In genomic region chr22:40216041-40216756, GRCh38 we compare ENCODE assay signal across 10 cellular contexts. TPM values are rescaled to one million over a fixed set of nuclear protein-coding genes. Genes with fewer than 3 reads are reported as not detected.
DNase-seq lines count a peak whose midpoint lies in the region; ATAC-seq and TF ChIP-seq lines count a peak whose summit lies in the region.
"Had no signal": no experiment of that assay in that cellular context is flagged by ENCODE, and none has a peak within 500 bp of the region (broad histone marks: within the 10 kb centered on the region; RNA-seq: fewer than 3 reads in every experiment).

No MANE protein-coding gene starts in this region.

- no peaks in the 10 kb centered on the region for H3K9me3 ChIP-seq in spleen
- H3K9me3 ChIP-seq: right lobe of liver had no signal

- peak overlapping the region; percentile 73 to 92 (median 85) for H3K27ac Mint-ChIP-seq in IgD-negative memory B cell
- H3K27ac Mint-ChIP-seq in activated naive CD4-positive, alpha-beta T cell treated with anti-CD3 and anti-CD28 coated beads, Interleukin-2, amount 50 U/mL, for 72 hours = peak overlapping the region; percentile 64 to 93

- intact Hi-C loops in spleen (cut with DNase I; ENCODE audit: low total_unique reads) = no loop called here

- 33 to 41% (median 36%) methylated on average over 11 of the region's 11 CpGs for WGBS in spleen, 5 donors

- H3K27me3 ChIP-seq in spleen (replicated peaks in 1 of 7) = no peaks in the 10 kb centered on the region
- H3K27me3 ChIP-seq: right lobe of liver had no signal

- peak overlapping the region in 2 of 8 donors; percentile 1 to 12 for H3K4me3 ChIP-seq in spleen
- H3K4me3 ChIP-seq: right lobe of liver had no signal

- peaks cover 57 to 100% (median 89%) of the 10 kb centered on the region in 6 donors for H3K4me1 ChIP-seq in spleen

- TF ChIP-seq POLR2A in spleen (IDR thresholded peaks at IDR 0.05) (no peak), GM18505 (IDR thresholded peaks at IDR 0.05; ENCODE audit: borderline replicate concordance, extremely low read depth, insufficient read depth, insufficient read length) (no peak)

- peak overlapping the region; percentile 44 to 77 (median 68) for H3K27ac ChIP-seq in spleen
- H3K27ac ChIP-seq: right lobe of liver had no signal

- peaks cover 48 to 64% (median 63%) of the 10 kb centered on the region in 3 donors for H3K4me1 Mint-ChIP-seq in IgD-negative memory B cell

- H3K36me3 Mint-ChIP-seq in IgD-negative memory B cell = peaks cover 5% of the 10 kb centered on the region
- H3K36me3 Mint-ChIP-seq in activated naive CD4-positive, alpha-beta T cell treated with anti-CD3 and anti-CD28 coated beads, Interleukin-2, amount 50 U/mL, for 72 hours = no peaks in the 10 kb centered on the region

- H3K9me3 Mint-ChIP-seq in IgD-negative memory B cell = no peaks in the 10 kb centered on the region
- H3K9me3 Mint-ChIP-seq in activated naive CD4-positive, alpha-beta T cell treated with anti-CD3 and anti-CD28 coated beads, Interleukin-2, amount 50 U/mL, for 72 hours = no peaks in the 10 kb centered on the region

- no peak for TF ChIP-seq CTCF in spleen (IDR thresholded peaks at IDR 0.05 in 8 of 11, conservative IDR thresholded peaks at IDR 0.05 in 3 of 11)

- no peaks in the 10 kb centered on the region for H3K27me3 Mint-ChIP-seq in IgD-negative memory B cell

- H3K36me3 ChIP-seq in spleen = peaks cover 0 to 6% (median 0%) of the 10 kb centered on the region in 6 donors
- H3K36me3 ChIP-seq: right lobe of liver had no signal

- peak; percentile 53 to 71 for ATAC-seq in activated CD4-positive, CD25-positive, alpha-beta regulatory T cell treated with anti-CD3 and anti-CD28 coated beads, Interleukin-2, amount 50 U/mL, for 24 hours
- ATAC-seq in activated naive CD4-positive, alpha-beta T cell treated with anti-CD3 and anti-CD28 coated beads, Interleukin-2, amount 50 U/mL, for 72 hours = peak; percentile 70 to 87
- ATAC-seq in GM18505 (IDR thresholded peaks at IDR 0.05; ENCODE audit: unreplicated experiment) (no peak), SK-N-SH treated with all-trans-retinoic acid at 6 μM for 48 hours (no peak)

- DNase-seq in activated CD4-positive, CD25-positive, alpha-beta regulatory T cell (lab: John Stamatoyannopoulos, UW) = no peak
- DNase-seq in activated naive CD4-positive, alpha-beta T cell treated with anti-CD3 and anti-CD28 coated beads, Interleukin-2, amount 50 U/mL, for 72 hours (ENCODE audit: low spot score in 2 of 2) = no peak
- DNase-seq in spleen (no peak), putamen (ENCODE audit: low spot score) (no peak)
- DNase-seq: NCI-H1694, right lobe of liver had no signal

- H3K4me3 Mint-ChIP-seq in IgD-negative memory B cell = peak overlapping the region; percentile 33 to 89 (median 73)

TF ChIP-seq in SK-N-SH treated with all-trans-retinoic acid at 6 μM for 48 hours, 23 proteins besides CTCF, POLR2A, EP300 and RAD21 (continues in another document):
- TF ChIP-seq CSRNP3 (CRISPR knock-in tag; IDR thresholded peaks at IDR 0.05) (no peak), CREB5 (CRISPR knock-in tag; IDR thresholded peaks at IDR 0.05; ENCODE audit: low read depth) (no peak), ESRRG (CRISPR knock-in tag; IDR thresholded peaks at IDR 0.05) (no peak), BACH2 (CRISPR knock-in tag; IDR thresholded peaks at IDR 0.05; ENCODE audit: borderline replicate concordance) (no peak), GLIS3 (CRISPR knock-in tag; IDR thresholded peaks at IDR 0.05) (no peak), TCF4 (CRISPR knock-in tag; IDR thresholded peaks at IDR 0.05; ENCODE audit: borderline replicate concordance) (no peak), ISL1 (CRISPR knock-in tag; IDR thresholded peaks at IDR 0.05) (no peak), OSR1 (CRISPR knock-in tag; IDR thresholded peaks at IDR 0.05) (no peak), ARNTL (CRISPR knock-in tag; IDR thresholded peaks at IDR 0.05; ENCODE audit: borderline replicate concordance, low read depth) (no peak), ZFP30 (CRISPR knock-in tag; IDR thresholded peaks at IDR 0.05) (no peak), SNAI2 (CRISPR knock-in tag; IDR thresholded peaks at IDR 0.05) (no peak), RARB (CRISPR knock-in tag; IDR thresholded peaks at IDR 0.05) (no peak), PPARA (CRISPR knock-in tag; IDR thresholded peaks at IDR 0.05; ENCODE audit: borderline replicate concordance) (no peak), PATZ1 (CRISPR knock-in tag; IDR thresholded peaks at IDR 0.05; ENCODE audit: borderline replicate concordance) (no peak), TSHZ2 (CRISPR knock-in tag; IDR thresholded peaks at IDR 0.05) (no peak), ZNF70 (CRISPR knock-in tag; IDR thresholded peaks at IDR 0.05) (no peak)

RNA-seq across cellular contexts. Expression of gene TNRC6B, which starts 38.5 kb away (rescaled TPM):
- polyA plus RNA-seq in IgD-negative memory B cell (143 TPM), spleen (10 to 100 TPM in 1 of 3 donors, 1 to 10 TPM in 2; 1.2 to 17.7 (median 1.7) TPM)
- 10 to 100 TPM; 57.7 to 63.2 TPM for total RNA-seq in activated naive CD4-positive, alpha-beta T cell treated with anti-CD3 and anti-CD28 coated beads, Interleukin-2, amount 50 U/mL, for 72 hours
- total RNA-seq in spleen = 100 to 1,000 TPM in 4 of 7 donors, 10 to 100 TPM in 3; 85.1 to 221 (median 103) TPM

Comparison
In these comparisons a context has a peak if more than half of its experiments do, and no peak if none do; other contexts are left out.
1. ATAC-seq: peak in activated CD4-positive, CD25-positive, alpha-beta regulatory T cell treated with anti-CD3 and anti-CD28 coated beads, Interleukin-2, amount 50 U/mL, for 24 hours (2 of 2) and activated naive CD4-positive, alpha-beta T cell treated with anti-CD3 and anti-CD28 coated beads, Interleukin-2, amount 50 U/mL, for 72 hours (2 of 2); none in GM18505 (single experiment) and SK-N-SH treated with all-trans-retinoic acid at 6 μM for 48 hours (single experiment).